In genomic region chr19:2780284-2780683, GRCh38 we compare ENCODE assay signal across 20 cellular contexts. TPM values are rescaled to one million over a fixed set of nuclear protein-coding genes. Genes with fewer than 3 reads are reported as not detected.
DNase-seq lines count a peak whose midpoint lies in the region; ATAC-seq and TF ChIP-seq lines count a peak whose summit lies in the region.
"Had no signal": no experiment of that assay in that cellular context is flagged by ENCODE, and none has a peak within 500 bp of the region (broad histone marks: within the 10 kb centered on the region; RNA-seq: fewer than 3 reads in every experiment).

No MANE protein-coding gene starts in this region.

- peaks cover 4% of the 10 kb centered on the region for H3K27me3 Mint-ChIP-seq in CD4-positive, CD25-positive, alpha-beta regulatory T cell
- H3K27me3 Mint-ChIP-seq in nephron (ENCODE audit: low read depth): no peaks in the 10 kb centered on the region
- H3K27me3 Mint-ChIP-seq: activated CD4-positive, alpha-beta memory T cell treated with anti-CD3 and anti-CD28 coated beads for 36 hours; stimulated activated naive CD8-positive, alpha-beta T cell treated with anti-CD3 and anti-CD28 coated beads, Interleukin-15, amount 100 ng/mL, for 72 hours had no signal

- no peak overlapping the region for H3K23ac ChIP-seq in IMR-90 (ENCODE audit: low read depth, low read length)

- DNase-seq in CD4-positive, CD25-positive, alpha-beta regulatory T cell: no peak
- DNase-seq in IMR-90: no peak
- no peak for DNase-seq in caudate nucleus (lab: John Stamatoyannopoulos, UW)
- no peak for DNase-seq in GM23248
- no peak for DNase-seq in DMS53 treated with DMSO at 0.1 percent for 48 hours (lab: John Stamatoyannopoulos, UW; ENCODE audit: unreplicated experiment)
- no peak for DNase-seq in iPS-NIHi7 (ENCODE audit: extremely low spot score)
- DNase-seq: activated CD4-positive, alpha-beta memory T cell treated with anti-CD3 and anti-CD28 coated beads for 36 hours; aorta; dermis blood vessel endothelial cell; DMS79; head of caudate nucleus; MG63; NCI-H187 treated with DMSO at 0.1 percent for 48 hours; NCI-H510A treated with DMSO at 0.1 percent for 48 hours; PC-3; spleen; stimulated activated naive CD8-positive, alpha-beta T cell treated with anti-CD3 and anti-CD28 coated beads, Interleukin-15, amount 100 ng/mL, for 72 hours had no signal

- H3K56ac ChIP-seq in IMR-90 (ENCODE audit: extremely low read depth, insufficient read depth, low read length): no peak overlapping the region

- WGBS in IMR-90 (ENCODE audit: extremely low coverage in 2 of 2, insufficient read length in 1 of 2), 2 experiments: 100% methylated on average over 4 of the region's 7 CpGs; no CpG with 5 or more reads in 1 of the 2 experiments
- 80 to 81% methylated on average over 7 of the region's 7 CpGs for WGBS in GM23248 (ENCODE audit: low coverage in 1 of 2, low lambda C conversion rate in 2 of 2, missing lambda C conversion rate in 2 of 2), 2 experiments

- ATAC-seq in CD4-positive, CD25-positive, alpha-beta regulatory T cell (ENCODE audit: low read depth in 2 of 2): no peak
- ATAC-seq in IMR-90 (ENCODE audit: low read depth): no peak
- ATAC-seq in GM18517 (IDR thresholded peaks at IDR 0.05; ENCODE audit: unreplicated experiment): no peak
- ATAC-seq: PC-3; stimulated activated naive CD8-positive, alpha-beta T cell treated with anti-CD3 and anti-CD28 coated beads, Interleukin-15, amount 100 ng/mL, for 72 hours had no signal

- peaks cover 5% of the 10 kb centered on the region; the same call in 1 of the 2 replicates for H3K9me1 ChIP-seq in IMR-90 (ENCODE audit: insufficient read depth, low read length)

- H4K20me1 ChIP-seq in IMR-90 (ENCODE audit: insufficient read depth, low read length) (peaks cover 67% of the 10 kb centered on the region), GM23248 (ENCODE audit: insufficient read depth) (no peaks in the 10 kb centered on the region)

- H2BK120ac ChIP-seq in IMR-90 (ENCODE audit: low read depth, low read length): no peak overlapping the region

- H3K9me3 Mint-ChIP-seq in CD4-positive, CD25-positive, alpha-beta regulatory T cell: peaks cover 0 to 2% (median 0%) of the 10 kb centered on the region in 7 donors
- H3K9me3 Mint-ChIP-seq in nephron: no peaks in the 10 kb centered on the region
- H3K9me3 Mint-ChIP-seq: activated CD4-positive, alpha-beta memory T cell treated with anti-CD3 and anti-CD28 coated beads for 36 hours; stimulated activated naive CD8-positive, alpha-beta T cell treated with anti-CD3 and anti-CD28 coated beads, Interleukin-15, amount 100 ng/mL, for 72 hours had no signal

- H3K9me2 ChIP-seq in GM23248 (ENCODE audit: insufficient read depth): no peaks in the 10 kb centered on the region

- no peaks in the 10 kb centered on the region for H3K9me3 ChIP-seq in CD4-positive, CD25-positive, alpha-beta regulatory T cell (ENCODE audit: control insufficient read depth in 2 of 2, low read length in 2 of 2)
- H3K9me3 ChIP-seq in IMR-90 (ENCODE audit: control insufficient read depth, insufficient read depth, low read length) (no peaks in the 10 kb centered on the region), GM23248 (ENCODE audit: low read depth) (no peaks in the 10 kb centered on the region)
- H3K9me3 ChIP-seq: MG63, spleen had no signal

- H2AK5ac ChIP-seq in IMR-90 (ENCODE audit: low read depth, low read length): no peak overlapping the region

- H3K36me3 Mint-ChIP-seq in CD4-positive, CD25-positive, alpha-beta regulatory T cell: peaks cover 2% of the 10 kb centered on the region
- H3K36me3 Mint-ChIP-seq in nephron (ENCODE audit: low read depth): peaks cover 18% of the 10 kb centered on the region

- H3K4me1 Mint-ChIP-seq in CD4-positive, CD25-positive, alpha-beta regulatory T cell: peaks cover 10 to 65% (median 41%) of the 10 kb centered on the region in 4 donors
- peaks cover 56% of the 10 kb centered on the region for H3K4me1 Mint-ChIP-seq in nephron

- peak overlapping the region in 2 of 3 donors; percentile 52 to 56 for H3K27ac Mint-ChIP-seq in CD4-positive, CD25-positive, alpha-beta regulatory T cell
- peak overlapping the region; percentile 31 to 71 (median 34) for H3K27ac Mint-ChIP-seq in nephron
- H3K27ac Mint-ChIP-seq: activated CD4-positive, alpha-beta memory T cell treated with anti-CD3 and anti-CD28 coated beads for 36 hours had no signal

- peaks cover 47% of the 10 kb centered on the region for H3K4me1 ChIP-seq in CD4-positive, CD25-positive, alpha-beta regulatory T cell (ENCODE audit: control insufficient read depth, insufficient read depth, low read length, poor library complexity, severe bottlenecking)
- H3K4me1 ChIP-seq in IMR-90 (ENCODE audit: control insufficient read depth, insufficient read depth, low read length): peaks cover 4% of the 10 kb centered on the region; the same call in 1 of the 2 replicates
- H3K4me1 ChIP-seq in GM23248 (ENCODE audit: insufficient read depth): peaks cover 20% of the 10 kb centered on the region

- POLR2A ChIA-PET in IMR-90 (lab: Charles Lee; ENCODE audit: unreplicated experiment): no interaction called here

- peaks cover 78% of the 10 kb centered on the region for H3K79me2 ChIP-seq in GM23248 (ENCODE audit: insufficient read depth)

- CTCF ChIA-PET in IMR-90 (lab: Yijun Ruan, JAX): no interaction called here

- peaks cover 3% of the 10 kb centered on the region for H3K36me3 ChIP-seq in CD4-positive, CD25-positive, alpha-beta regulatory T cell (ENCODE audit: control insufficient read depth, insufficient read depth, low read length)
- H3K36me3 ChIP-seq in IMR-90 (ENCODE audit: control insufficient read depth, insufficient read depth, low read length): peaks cover 2% of the 10 kb centered on the region
- no peaks in the 10 kb centered on the region for H3K36me3 ChIP-seq in GM23248 (ENCODE audit: low read depth)

- H3K4me3 Mint-ChIP-seq in CD4-positive, CD25-positive, alpha-beta regulatory T cell: peak overlapping the region; percentile 34 to 91 (median 55)
- peak overlapping the region; percentile 89 to 97 (median 95) for H3K4me3 Mint-ChIP-seq in nephron

- no peak overlapping the region for H4K8ac ChIP-seq in IMR-90 (ENCODE audit: low read depth in 2 of 2, low read length in 2 of 2)

- no peak overlapping the region for H2BK15ac ChIP-seq in IMR-90 (ENCODE audit: low read depth, low read length)

- H3K79me1 ChIP-seq in IMR-90 (ENCODE audit: low read depth in 1 of 2, low read length in 2 of 2): peaks cover 5 to 70% of the 10 kb centered on the region in 2 experiments; a peak in 2 of 4 replicates

- TF ChIP-seq CTCF in IMR-90 (conservative IDR thresholded peaks at IDR 0.05; ENCODE audit: low read depth, low read length) (no peak), nephron (IDR thresholded peaks at IDR 0.05; ENCODE audit: unreplicated experiment in 3 of 3) (no peak)

- no TSS peak for BruUV-seq in IMR-90 (replicated peaks; lab: Mats Ljungman, UMichigan)

- intact Hi-C loops in IMR-90 (cut with micrococcal nuclease): no loop called here

- H3K4ac ChIP-seq in IMR-90 (ENCODE audit: low read depth, low read length): no peak overlapping the region

- H2AK9ac ChIP-seq in IMR-90 (replicated peaks; ENCODE audit: low read depth, low read length, poor library complexity): peak overlapping the region; percentile 57

- no peak overlapping the region for H3K4me2 ChIP-seq in IMR-90 (ENCODE audit: low read depth, low read length)
- no peak overlapping the region for H3K4me2 ChIP-seq in GM23248 (ENCODE audit: unreplicated experiment)

- no peak overlapping the region for H3K4me3 ChIP-seq in CD4-positive, CD25-positive, alpha-beta regulatory T cell (ENCODE audit: low read depth, low read length)
- H3K4me3 ChIP-seq in IMR-90 (ENCODE audit: insufficient read depth, low read depth, low read length) (no peak overlapping the region), GM23248 (no peak overlapping the region)
- H3K4me3 ChIP-seq: MG63, spleen had no signal

- peaks cover 7% of the 10 kb centered on the region for H3F3A ChIP-seq in GM23248 (ENCODE audit: insufficient read depth)

- H2BK20ac ChIP-seq in IMR-90 (ENCODE audit: low read depth, low read length): no peak overlapping the region

- no peak overlapping the region for H3K27ac ChIP-seq in CD4-positive, CD25-positive, alpha-beta regulatory T cell (ENCODE audit: insufficient read depth, low read length, poor library complexity, severe bottlenecking)
- H3K27ac ChIP-seq in IMR-90 (ENCODE audit: insufficient read depth, low read length) (no peak overlapping the region), caudate nucleus (ENCODE audit: low read depth, low read length) (peak overlapping the region; percentile 63), GM23248 (no peak overlapping the region)

- H3K9ac ChIP-seq in IMR-90 (ENCODE audit: low read depth, low read length) (no peak overlapping the region), GM23248 (no peak overlapping the region)

- H2BK5ac ChIP-seq in IMR-90 (ENCODE audit: low read depth, low read length, poor library complexity, severe bottlenecking): no peak overlapping the region

- H3K18ac ChIP-seq in IMR-90 (ENCODE audit: low read depth, low read length): no peak overlapping the region

- in situ Hi-C loops in IMR-90 (cut with MboI; ENCODE audit: low sequenced_read_pairs) (no loop called here), GM23248 (cut with MboI) (no loop called here)

- no peak overlapping the region for H4K5ac ChIP-seq in IMR-90 (ENCODE audit: low read depth, low read length)

- no peak for TF ChIP-seq POLR2A in IMR-90 (IDR thresholded peaks at IDR 0.05; ENCODE audit: low read depth, low read length)

- no peak for TF ChIP-seq RAD21 in IMR-90 (IDR thresholded peaks at IDR 0.05; ENCODE audit: low read length)

- no peak overlapping the region for H4K91ac ChIP-seq in IMR-90 (ENCODE audit: insufficient read depth, low read depth, low read length)

- no peak overlapping the region for H3K14ac ChIP-seq in IMR-90 (replicated peaks; ENCODE audit: low read depth, low read length)

- dilution Hi-C loops in IMR-90 (cut with HindIII; ENCODE audit: low sequenced_read_pairs, unreplicated experiment): no loop called here

- no peak overlapping the region for H2AFZ ChIP-seq in IMR-90 (replicated peaks; ENCODE audit: low read length, poor library complexity)
- H2AFZ ChIP-seq in GM23248: no peak overlapping the region

- H3K27me3 ChIP-seq in CD4-positive, CD25-positive, alpha-beta regulatory T cell (ENCODE audit: control insufficient read depth, insufficient read depth, low read length): no peaks in the 10 kb centered on the region
- H3K27me3 ChIP-seq in IMR-90 (ENCODE audit: control insufficient read depth, insufficient read depth, low read length) (no peaks in the 10 kb centered on the region), GM23248 (replicated peaks; ENCODE audit: insufficient read depth) (no peaks in the 10 kb centered on the region)
- H3K27me3 ChIP-seq: MG63, spleen had no signal

RNA-seq across cellular contexts. Expression of gene SGTA, which starts 2.8 kb away (rescaled TPM):
- total RNA-seq in CD4-positive, CD25-positive, alpha-beta regulatory T cell: 35.7 TPM
- 10 to 100 TPM; 28.2 to 35.3 (median 31.5) TPM for polyA plus RNA-seq in CD4-positive, CD25-positive, alpha-beta regulatory T cell
- 17.4 and 20.6 TPM in 2 replicates for total RNA-seq in IMR-90 (2012; rRNA removed)
- 72.9 and 89.7 TPM in 2 replicates for polyA plus RNA-seq in IMR-90 (2012; rRNA removed)
- 87.9 and 139 TPM in 2 replicates for polyA plus RNA-seq in IMR-90 (2012; cell fraction: cytosol; rRNA removed)
- polyA plus RNA-seq in IMR-90 (2012; cell fraction: nucleus; rRNA removed; ENCODE audit: low replicate concordance): 60.8 and 101 TPM in 2 replicates
- total RNA-seq in GM23248 (2014; rRNA removed; shearing (Covaris generic)): 56.1 and 57.5 TPM in 2 replicates
- 66.0 and 66.2 TPM in 2 replicates for polyA plus RNA-seq in GM23248 (2016; fragmentation: Nextera tagmentation; extraction: Ambion mirVana)

RNA-seq across cellular contexts. Expression of gene THOP1, which starts 5.0 kb away (rescaled TPM):
- total RNA-seq in CD4-positive, CD25-positive, alpha-beta regulatory T cell: 26.5 TPM
- polyA plus RNA-seq in CD4-positive, CD25-positive, alpha-beta regulatory T cell: 10 to 100 TPM; 20.0 to 28.0 (median 23.3) TPM
- total RNA-seq in IMR-90 (2012; rRNA removed): 57.5 and 62.8 TPM in 2 replicates
- polyA plus RNA-seq in IMR-90 (2012; rRNA removed) (91.9 and 110 TPM in 2 replicates), GM23248 (2016; fragmentation: Nextera tagmentation; extraction: Ambion mirVana) (64.8 and 70.0 TPM in 2 replicates)
- polyA plus RNA-seq in IMR-90 (2012; cell fraction: cytosol; rRNA removed): 95.4 and 118 TPM in 2 replicates
- 119 and 345 TPM in 2 replicates for polyA plus RNA-seq in IMR-90 (2012; cell fraction: nucleus; rRNA removed; ENCODE audit: low replicate concordance)
- total RNA-seq in GM23248 (2014; rRNA removed; shearing (Covaris generic)): 136 and 153 TPM in 2 replicates

RNA-seq across cellular contexts. Expression of gene ZNF554, which starts 39.4 kb away (rescaled TPM):
- 3.3 TPM for total RNA-seq in CD4-positive, CD25-positive, alpha-beta regulatory T cell
- polyA plus RNA-seq in CD4-positive, CD25-positive, alpha-beta regulatory T cell: 1 to 10 TPM; 1.8 to 6.1 (median 3.5) TPM
- 1.9 and 3.0 TPM in 2 replicates for total RNA-seq in IMR-90 (2012; rRNA removed)
- polyA plus RNA-seq in IMR-90 (2012; rRNA removed) (1.2 and 1.5 TPM in 2 replicates), GM23248 (2016; fragmentation: Nextera tagmentation; extraction: Ambion mirVana) (1.4 and 2.2 TPM in 2 replicates)
- 0.54 and 0.78 TPM in 2 replicates for polyA plus RNA-seq in IMR-90 (2012; cell fraction: cytosol; rRNA removed)
- 2.1 and 5.2 TPM in 2 replicates for polyA plus RNA-seq in IMR-90 (2012; cell fraction: nucleus; rRNA removed; ENCODE audit: low replicate concordance)
- 2.9 and 3.0 TPM in 2 replicates for total RNA-seq in GM23248 (2014; rRNA removed; shearing (Covaris generic))

RNA-seq across cellular contexts. Expression of gene SLC39A3, which starts 40.5 kb away (rescaled TPM):
- total RNA-seq in CD4-positive, CD25-positive, alpha-beta regulatory T cell: 14.6 TPM
- polyA plus RNA-seq in CD4-positive, CD25-positive, alpha-beta regulatory T cell: 10 to 100 TPM; 35.1 to 41.8 (median 36.9) TPM
- 12.4 and 12.8 TPM in 2 replicates for total RNA-seq in IMR-90 (2012; rRNA removed)
- polyA plus RNA-seq in IMR-90 (2012; rRNA removed): 38.2 and 45.1 TPM in 2 replicates
- polyA plus RNA-seq in IMR-90 (2012; cell fraction: cytosol; rRNA removed): 47.7 and 51.5 TPM in 2 replicates
- 12.3 and 24.3 TPM in 2 replicates for polyA plus RNA-seq in IMR-90 (2012; cell fraction: nucleus; rRNA removed; ENCODE audit: low replicate concordance)
- 38.4 and 50.9 TPM in 2 replicates for total RNA-seq in GM23248 (2014; rRNA removed; shearing (Covaris generic))
- 45.0 and 45.2 TPM in 2 replicates for polyA plus RNA-seq in GM23248 (2016; fragmentation: Nextera tagmentation; extraction: Ambion mirVana)

RNA-seq across cellular contexts. Expression of gene DIRAS1, which starts 59.1 kb away (rescaled TPM):
- total RNA-seq in CD4-positive, CD25-positive, alpha-beta regulatory T cell: not detected
- not detected for polyA plus RNA-seq in CD4-positive, CD25-positive, alpha-beta regulatory T cell
- total RNA-seq in IMR-90 (2012; rRNA removed): 1.4 and 2.5 TPM in 2 replicates
- polyA plus RNA-seq in IMR-90 (2012; rRNA removed) (10.3 and 14.0 TPM in 2 replicates), GM23248 (2016; fragmentation: Nextera tagmentation; extraction: Ambion mirVana) (2.6 TPM in 2 replicates)
- 5.3 and 12.6 TPM in 2 replicates for polyA plus RNA-seq in IMR-90 (2012; cell fraction: cytosol; rRNA removed)
- 9.8 and 18.4 TPM in 2 replicates for polyA plus RNA-seq in IMR-90 (2012; cell fraction: nucleus; rRNA removed; ENCODE audit: low replicate concordance)
- 4.9 and 5.9 TPM in 2 replicates for total RNA-seq in GM23248 (2014; rRNA removed; shearing (Covaris generic))
- total RNA-seq: HT1080 had no signal
